ENCODE assay signal across 28 cellular contexts in the genomic region with DNA sequence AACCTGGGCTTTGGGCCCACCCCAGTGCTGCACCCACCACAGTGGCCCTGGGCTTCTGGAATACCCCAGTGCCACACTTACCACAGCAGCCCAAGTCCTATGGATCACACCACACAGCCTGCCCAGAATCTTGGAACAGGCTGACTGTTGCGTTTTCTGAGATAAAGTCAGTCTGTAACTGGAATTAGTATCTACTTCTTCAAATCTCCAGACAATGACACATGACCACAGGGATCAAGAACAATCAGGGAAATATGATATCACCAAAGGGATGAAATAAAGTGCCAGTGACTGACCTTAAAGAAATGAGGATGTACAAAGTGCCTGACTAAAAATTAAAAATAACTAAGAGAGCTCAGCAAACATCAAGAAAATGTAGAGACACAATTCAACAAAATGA.
"Had no signal": no experiment of that assay in that cellular context is flagged by ENCODE, and none has a peak within 500 bp of the region (broad histone marks: within the 10 kb centered on the region; RNA-seq: fewer than 3 reads in every experiment).

No MANE protein-coding gene starts in this region.

- H3K36me3 ChIP-seq: breast epithelium, MG63 had no signal

- ATAC-seq: activated CD8-positive, alpha-beta memory T cell treated with anti-CD3 and anti-CD28 coated beads, Interleukin-2, amount 10 ng/mL, durations not matched to agents 7 days and 5 days; activated naive CD4-positive, alpha-beta T cell treated with anti-CD3 and anti-CD28 coated beads, Interleukin-2, amount 50 U/mL, for 72 hours; activated naive CD8-positive, alpha-beta T cell treated with anti-CD3 and anti-CD28 coated beads, Interleukin-2, amount 50 U/mL, for 24 hours; activated T-cell treated with anti-CD3 and anti-CD28 coated beads, Interleukin-2, amount 50 U/mL, for 4 hours; Panc1; T-helper 17 cell had no signal

- H3K4me3 Mint-ChIP-seq: activated B cell treated with CpG ODN at 0.5 μM for 24 hours; activated CD4-positive, alpha-beta T cell treated with anti-CD3 and anti-CD28 coated beads, Interleukin-2, amount 10 ng/mL, durations not matched to agents 24 days and 14 days; activated CD8-positive, alpha-beta memory T cell treated with anti-CD3 and anti-CD28 coated beads, Interleukin-2, amount 10 ng/mL, durations not matched to agents 7 days and 5 days; activated naive CD8-positive, alpha-beta T cell treated with anti-CD3 and anti-CD28 coated beads, Interleukin-2, amount 50 U/mL, for 24 hours; activated T-cell treated with anti-CD3 and anti-CD28 coated beads, Interleukin-2, amount 50 U/mL, for 4 hours; T-helper 17 cell had no signal

- H3K36me3 Mint-ChIP-seq: activated CD8-positive, alpha-beta memory T cell treated with anti-CD3 and anti-CD28 coated beads, Interleukin-2, amount 10 ng/mL, durations not matched to agents 7 days and 5 days had no signal

- H3K9me3 Mint-ChIP-seq: activated CD4-positive, alpha-beta T cell treated with anti-CD3 and anti-CD28 coated beads, Interleukin-2, amount 10 ng/mL, durations not matched to agents 24 days and 14 days had no signal

- H3K27ac ChIP-seq: breast epithelium had no signal

- H3K27ac Mint-ChIP-seq: activated B cell treated with CpG ODN at 0.5 μM for 24 hours; activated CD4-positive, alpha-beta T cell treated with anti-CD3 and anti-CD28 coated beads, Interleukin-2, amount 10 ng/mL, durations not matched to agents 24 days and 14 days; activated CD8-positive, alpha-beta memory T cell treated with anti-CD3 and anti-CD28 coated beads, Interleukin-2, amount 10 ng/mL, durations not matched to agents 7 days and 5 days; activated naive CD4-positive, alpha-beta T cell treated with anti-CD3 and anti-CD28 coated beads, Interleukin-2, amount 50 U/mL, for 72 hours; activated naive CD8-positive, alpha-beta T cell treated with anti-CD3 and anti-CD28 coated beads, Interleukin-2, amount 50 U/mL, for 24 hours; T-helper 17 cell had no signal

- H3K4me3 ChIP-seq: breast epithelium, MG63 had no signal

- H3K27me3 ChIP-seq: breast epithelium, MG63 had no signal

- H3K4me1 Mint-ChIP-seq: activated B cell treated with CpG ODN at 0.5 μM for 24 hours; activated CD4-positive, alpha-beta T cell treated with anti-CD3 and anti-CD28 coated beads, Interleukin-2, amount 10 ng/mL, durations not matched to agents 24 days and 14 days; activated CD8-positive, alpha-beta memory T cell treated with anti-CD3 and anti-CD28 coated beads, Interleukin-2, amount 10 ng/mL, durations not matched to agents 7 days and 5 days; activated naive CD8-positive, alpha-beta T cell treated with anti-CD3 and anti-CD28 coated beads, Interleukin-2, amount 50 U/mL, for 24 hours; T-helper 17 cell had no signal

- DNase-seq: activated B cell treated with CpG ODN at 0.5 μM for 24 hours; activated CD4-positive, alpha-beta T cell treated with anti-CD3 and anti-CD28 coated beads for 1 hour; activated CD4-positive, alpha-beta T cell treated with anti-CD3 and anti-CD28 coated beads, Interleukin-2, amount 10 ng/mL, durations not matched to agents 24 days and 14 days; activated CD4-positive, alpha-beta T cell treated with anti-CD3 and anti-CD28 coated beads, Interleukin-2, amount 50 U/mL, for 48 hours; activated CD8-positive, alpha-beta memory T cell treated with anti-CD3 and anti-CD28 coated beads, Interleukin-2, amount 10 ng/mL, durations not matched to agents 7 days and 5 days; activated effector memory CD4-positive, alpha-beta T cell treated with anti-CD3 and anti-CD28 coated beads, Interleukin-2, amount 50 U/mL, for 16 hours; activated naive CD4-positive, alpha-beta T cell treated with Interleukin-2 at 50 U/mL for 16 hours; activated naive CD8-positive, alpha-beta T cell treated with anti-CD3 and anti-CD28 coated beads, Interleukin-2, amount 50 U/mL, for 24 hours; activated T-cell treated with anti-CD3 and anti-CD28 coated beads, Interleukin-2, amount 50 U/mL, for 4 hours; amygdala; central memory CD4-positive, alpha-beta T cell; KG1; MG63; MV-4-11; NCI-H1105; NCI-H1436; NCI-H1694 treated with DMSO at 0.1 percent for 48 hours; NCI-H2081; NCI-H510A treated with DMSO at 0.1 percent for 48 hours; NCI-H69; NK-92 treated with Interleukin-12 subunit alpha and Interleukin-12 subunit beta, amount 100 ng/mL, for 24 hours; OCI-M1; SHP77; T-helper 17 cell; T-helper 9 cell had no signal

- H3K27me3 Mint-ChIP-seq: activated B cell treated with CpG ODN at 0.5 μM for 24 hours; activated CD4-positive, alpha-beta T cell treated with anti-CD3 and anti-CD28 coated beads, Interleukin-2, amount 10 ng/mL, durations not matched to agents 24 days and 14 days; activated CD8-positive, alpha-beta memory T cell treated with anti-CD3 and anti-CD28 coated beads, Interleukin-2, amount 10 ng/mL, durations not matched to agents 7 days and 5 days; activated naive CD8-positive, alpha-beta T cell treated with anti-CD3 and anti-CD28 coated beads, Interleukin-2, amount 50 U/mL, for 24 hours; T-helper 17 cell had no signal

- H3K4me1 ChIP-seq: breast epithelium had no signal
